Comparison of ENCODE assay signal across 23 cellular contexts in the genomic region with DNA sequence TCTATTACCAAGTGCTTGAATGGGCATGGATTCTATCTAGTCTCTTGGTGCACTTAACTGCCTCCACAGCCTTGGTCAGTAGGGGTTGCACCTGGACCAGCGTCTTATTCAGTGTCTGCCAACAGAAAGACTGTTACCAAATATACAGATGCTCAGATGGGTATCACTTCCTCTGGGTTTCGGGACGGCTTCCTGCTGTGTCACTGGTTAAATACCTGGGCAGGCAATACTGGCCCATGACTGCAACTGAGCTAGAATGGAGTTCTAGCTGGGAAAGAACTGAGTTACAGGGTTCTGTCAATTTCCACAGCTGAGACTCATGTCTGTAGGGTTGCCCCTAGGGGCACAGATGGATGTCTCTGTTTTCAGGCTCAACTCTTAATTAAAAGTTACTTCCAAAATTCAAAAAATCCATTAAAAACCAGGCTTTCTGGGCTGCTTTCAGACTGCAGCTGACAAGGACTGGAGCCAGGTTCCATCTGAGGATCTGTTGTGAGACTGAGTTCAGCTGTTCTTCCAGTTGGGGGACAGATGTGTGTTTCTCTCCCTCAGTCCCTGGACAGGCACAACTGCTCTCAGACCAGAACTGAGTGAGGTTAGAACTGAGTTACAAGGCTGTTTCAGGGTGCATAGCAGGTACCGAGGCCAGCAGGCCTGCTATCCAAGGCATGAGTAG.
A peak's percentile ranks its signal among the peaks of the same experiment; 100 is the strongest.
DNase-seq lines count a peak whose midpoint lies in the region; ATAC-seq, FAIRE-seq and TF ChIP-seq lines count a peak whose summit lies in the region.
"Had no signal": no experiment of that assay in that cellular context is flagged by ENCODE, and none has a peak within 500 bp of the region (broad histone marks: within the 10 kb centered on the region; RNA-seq: fewer than 3 reads in every experiment).

No MANE protein-coding gene starts in this region.

- ATAC-seq in Right ventricle myocardium superior (ENCODE audit: poor library complexity) = peak; percentile 94
- peak; percentile 63 for ATAC-seq in HG03025 (IDR thresholded peaks at IDR 0.05; ENCODE audit: low FRiP score, unreplicated experiment)
- peak; percentile 38; the same call in 2 of the 3 replicates for ATAC-seq in GM12878
- ATAC-seq in right lobe of liver = no peak
- ATAC-seq: effector memory CD8-positive, alpha-beta T cell; psoas muscle; SK-N-SH treated with all-trans-retinoic acid at 6 μM for 48 hours had no signal

- no peaks in the 10 kb centered on the region for H3K4me1 Mint-ChIP-seq in activated CD4-positive, alpha-beta T cell treated with anti-CD3 and anti-CD28 coated beads, Interleukin-2, amount 10 ng/mL, durations not matched to agents 7 days and 5 days
- H3K4me1 Mint-ChIP-seq: activated CD4-positive, alpha-beta T cell treated with anti-CD3 and anti-CD28 coated beads, Interleukin-2, amount 10 ng/mL, durations not matched to agents 24 days and 14 days; nephron progenitor cell had no signal

- FAIRE-seq in GM12878 (lab: Jason Lieb, UNC) = no peak
- FAIRE-seq: islet of Langerhans had no signal

- no peak overlapping the region for H3K27ac ChIP-seq in GM12878 (ENCODE audit: control insufficient read depth, insufficient read depth)
- no peak overlapping the region for H3K27ac ChIP-seq in right lobe of liver
- H3K27ac ChIP-seq: C4-2B, psoas muscle, tibial artery had no signal

- no TSS peak for BruUV-seq in GM12878 (replicated peaks; lab: Mats Ljungman, UMichigan)

- intact Hi-C loops in Right ventricle myocardium superior (cut with DNase I) = no loop called here
- intact Hi-C loops in cardiac septum (cut with DNase I) = no loop called here
- intact Hi-C loops in GM12878 (cut with micrococcal nuclease; ENCODE audit: unreplicated experiment) = no loop called here
- intact Hi-C loops in right lobe of liver (cut with DNase I) = no loop called here

- SMC1A ChIA-PET in GM12878 (lab: Charles Lee; ENCODE audit: uncharacterized antibody, unreplicated experiment) = no interaction called here

- H3K79me2 ChIP-seq in GM12878 (ENCODE audit: control insufficient read depth, insufficient read depth, low read length) = no peaks in the 10 kb centered on the region

- no peak for TF ChIP-seq CTCF in GM12878 (IDR thresholded peaks at IDR 0.05 in 2 of 3, conservative IDR thresholded peaks at IDR 0.05 in 1 of 3; ENCODE audit: control insufficient read depth in 2 of 3, extremely low read depth in 1 of 3, insufficient read depth in 1 of 3, low read depth in 3 of 3, low read length in 3 of 3)
- TF ChIP-seq CTCF in right lobe of liver (IDR thresholded peaks at IDR 0.05) = no peak

- no peak for TF ChIP-seq EP300 in GM12878 (IDR thresholded peaks at IDR 0.05; ENCODE audit: borderline replicate concordance in 1 of 2, control insufficient read depth in 1 of 2, low read depth in 2 of 2, low read length in 2 of 2)

- 3% methylated on average over 4 of the region's 4 CpGs for WGBS in GM12878 (ENCODE audit: insufficient coverage, insufficient replicate concordance, low lambda C conversion rate, missing lambda C conversion rate)
- WGBS in right lobe of liver (ENCODE audit: insufficient coverage, low coverage, low lambda C conversion rate, missing lambda C conversion rate) = 67% methylated on average over 1 of the region's 4 CpGs

- H3K4me3 ChIP-seq in GM12878 = no peak overlapping the region
- no peak overlapping the region for H3K4me3 ChIP-seq in right lobe of liver
- H3K4me3 ChIP-seq: psoas muscle, tibial artery had no signal

- H3K27me3 ChIP-seq in GM12878 (replicated peaks in 1 of 2; ENCODE audit: control insufficient read depth in 2 of 2, insufficient read depth in 2 of 2, low read length in 1 of 2) = no peaks in the 10 kb centered on the region
- H3K27me3 ChIP-seq in right lobe of liver = no peaks in the 10 kb centered on the region
- H3K27me3 ChIP-seq: tibial artery had no signal

- POLR2A ChIA-PET in GM12878 (lab: Charles Lee) = no interaction called here
- POLR2A ChIA-PET in activated CD4-positive, alpha-beta T cell treated with anti-CD3 and anti-CD28 coated beads, Interleukin-2, amount 10 ng/mL, durations not matched to agents 7 days and 5 days (lab: Charles Lee) = no interaction called here

- RAD21 ChIA-PET in GM12878 (lab: Charles Lee; ENCODE audit: unreplicated experiment) = no interaction called here

- no peaks in the 10 kb centered on the region for H3K9me3 Mint-ChIP-seq in activated CD4-positive, alpha-beta T cell treated with anti-CD3 and anti-CD28 coated beads, Interleukin-2, amount 10 ng/mL, durations not matched to agents 7 days and 5 days
- H3K9me3 Mint-ChIP-seq: activated CD4-positive, alpha-beta T cell treated with anti-CD3 and anti-CD28 coated beads, Interleukin-2, amount 10 ng/mL, durations not matched to agents 24 days and 14 days; nephron progenitor cell had no signal

- H3K27me3 Mint-ChIP-seq in activated CD4-positive, alpha-beta T cell treated with anti-CD3 and anti-CD28 coated beads, Interleukin-2, amount 10 ng/mL, durations not matched to agents 7 days and 5 days = no peaks in the 10 kb centered on the region
- H3K27me3 Mint-ChIP-seq: activated CD4-positive, alpha-beta T cell treated with anti-CD3 and anti-CD28 coated beads, Interleukin-2, amount 10 ng/mL, durations not matched to agents 24 days and 14 days; effector memory CD8-positive, alpha-beta T cell had no signal

- no peak overlapping the region for H3K9ac ChIP-seq in GM12878 (ENCODE audit: control insufficient read depth, insufficient read depth, low read length)

- no peaks in the 10 kb centered on the region for H3K4me1 ChIP-seq in GM12878 (ENCODE audit: control insufficient read depth, insufficient read depth, low read length)
- no peaks in the 10 kb centered on the region for H3K4me1 ChIP-seq in right lobe of liver
- H3K4me1 ChIP-seq: psoas muscle had no signal

- H3K36me3 ChIP-seq in GM12878 (ENCODE audit: control insufficient read depth in 2 of 2, insufficient read depth in 2 of 2, low read length in 1 of 2) (no peaks in the 10 kb centered on the region), right lobe of liver (no peaks in the 10 kb centered on the region)
- H3K36me3 ChIP-seq: tibial artery had no signal

- TF ChIP-seq RAD21 in GM12878 (IDR thresholded peaks at IDR 0.05; ENCODE audit: insufficient read depth, low read depth, low read length) = no peak

- in situ Hi-C loops in GM12878 (cut with MboI) = no loop called here

- CTCF ChIA-PET in GM12878 (lab: Yijun Ruan, JAX) = no interaction called here
- CTCF ChIA-PET in activated CD4-positive, alpha-beta T cell treated with anti-CD3 and anti-CD28 coated beads, Interleukin-2, amount 10 ng/mL, durations not matched to agents 7 days and 5 days (lab: Charles Lee) = no interaction called here

- H3K4me3 Mint-ChIP-seq in activated CD4-positive, alpha-beta T cell treated with anti-CD3 and anti-CD28 coated beads, Interleukin-2, amount 10 ng/mL, durations not matched to agents 7 days and 5 days = no peak overlapping the region
- H3K4me3 Mint-ChIP-seq: activated CD4-positive, alpha-beta T cell treated with anti-CD3 and anti-CD28 coated beads, Interleukin-2, amount 10 ng/mL, durations not matched to agents 24 days and 14 days; effector memory CD8-positive, alpha-beta T cell; nephron progenitor cell had no signal

- DNase-seq in Right ventricle myocardium superior = peak; percentile 41
- DNase-seq in cardiac septum (ENCODE audit: low spot score) = no peak
- DNase-seq in GM12878 (ENCODE audit: low read depth, low spot score) = no peak
- no peak for DNase-seq in mesenteric fat pad (ENCODE audit: low spot score)
- no peak for DNase-seq in activated CD4-positive, alpha-beta T cell treated with anti-CD3 and anti-CD28 coated beads, Interleukin-2, amount 10 ng/mL, durations not matched to agents 7 days and 5 days
- DNase-seq in right lobe of liver = no peak
- no peak for DNase-seq in COLO668 (lab: John Stamatoyannopoulos, UW; ENCODE audit: unreplicated experiment)
- DNase-seq: 8988T; activated CD4-positive, alpha-beta T cell treated with anti-CD3 and anti-CD28 coated beads, Interleukin-2, amount 10 ng/mL, durations not matched to agents 24 days and 14 days; activated CD8-positive, alpha-beta memory T cell treated with anti-CD3 and anti-CD28 coated beads, Interleukin-2, amount 50 U/mL, for 48 hours; anterior cingulate cortex; effector memory CD8-positive, alpha-beta T cell; HCEC 1CT; KG1; mesendoderm; NCI-H1417; nephron progenitor cell; psoas muscle; tibial artery had no signal

- no peak overlapping the region for H3K27ac Mint-ChIP-seq in activated CD4-positive, alpha-beta T cell treated with anti-CD3 and anti-CD28 coated beads, Interleukin-2, amount 10 ng/mL, durations not matched to agents 7 days and 5 days
- H3K27ac Mint-ChIP-seq: activated CD4-positive, alpha-beta T cell treated with anti-CD3 and anti-CD28 coated beads, Interleukin-2, amount 10 ng/mL, durations not matched to agents 24 days and 14 days; effector memory CD8-positive, alpha-beta T cell; nephron progenitor cell had no signal

- no peak for TF ChIP-seq POLR2A in GM12878 (IDR thresholded peaks at IDR 0.05; ENCODE audit: low read depth, low read length)
- no peak for TF ChIP-seq POLR2A in right lobe of liver (IDR thresholded peaks at IDR 0.05)

- H2AFZ ChIP-seq in GM12878 (ENCODE audit: control insufficient read depth, low read depth, low read length) = no peak overlapping the region

- H4K20me1 ChIP-seq in GM12878 (ENCODE audit: control insufficient read depth, insufficient read depth) = no peaks in the 10 kb centered on the region

- H3K4me2 ChIP-seq in GM12878 (ENCODE audit: control insufficient read depth, insufficient read depth) = no peak overlapping the region

- no peaks in the 10 kb centered on the region for H3K36me3 Mint-ChIP-seq in activated CD4-positive, alpha-beta T cell treated with anti-CD3 and anti-CD28 coated beads, Interleukin-2, amount 10 ng/mL, durations not matched to agents 7 days and 5 days (ENCODE audit: low read depth)

- H3K9me3 ChIP-seq in GM12878 (replicated peaks; ENCODE audit: control insufficient read depth, insufficient read depth, low read length) (no peaks in the 10 kb centered on the region; the same call in 2 of the 3 replicates), right lobe of liver (no peaks in the 10 kb centered on the region)
- H3K9me3 ChIP-seq: psoas muscle had no signal

TF ChIP-seq in GM12878, 131 proteins besides CTCF, POLR2A, EP300 and RAD21 (continues in another document):
- TF ChIP-seq, protein P1, sequence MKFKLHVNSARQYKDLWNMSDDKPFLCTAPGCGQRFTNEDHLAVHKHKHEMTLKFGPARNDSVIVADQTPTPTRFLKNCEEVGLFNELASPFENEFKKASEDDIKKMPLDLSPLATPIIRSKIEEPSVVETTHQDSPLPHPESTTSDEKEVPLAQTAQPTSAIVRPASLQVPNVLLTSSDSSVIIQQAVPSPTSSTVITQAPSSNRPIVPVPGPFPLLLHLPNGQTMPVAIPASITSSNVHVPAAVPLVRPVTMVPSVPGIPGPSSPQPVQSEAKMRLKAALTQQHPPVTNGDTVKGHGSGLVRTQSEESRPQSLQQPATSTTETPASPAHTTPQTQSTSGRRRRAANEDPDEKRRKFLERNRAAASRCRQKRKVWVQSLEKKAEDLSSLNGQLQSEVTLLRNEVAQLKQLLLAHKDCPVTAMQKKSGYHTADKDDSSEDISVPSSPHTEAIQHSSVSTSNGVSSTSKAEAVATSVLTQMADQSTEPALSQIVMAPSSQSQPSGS (IDR thresholded peaks at IDR 0.05; ENCODE audit: low read length) = no peak
- no peak for TF ChIP-seq MYC (IDR thresholded peaks at IDR 0.05; ENCODE audit: insufficient read depth, insufficient read length, insufficient replicate concordance, low read length, severe bottlenecking)
- no peak for TF ChIP-seq TBL1XR1 (IDR thresholded peaks at IDR 0.05; ENCODE audit: low read depth, low read length)

Comparison
In these comparisons a context has a peak if more than half of its experiments do, and no peak if none do; other contexts are left out.
1. ATAC-seq: peak in Right ventricle myocardium superior (single experiment), HG03025 (single experiment) and GM12878 (single experiment); none in right lobe of liver (0 of 4).